In the genomic region with DNA sequence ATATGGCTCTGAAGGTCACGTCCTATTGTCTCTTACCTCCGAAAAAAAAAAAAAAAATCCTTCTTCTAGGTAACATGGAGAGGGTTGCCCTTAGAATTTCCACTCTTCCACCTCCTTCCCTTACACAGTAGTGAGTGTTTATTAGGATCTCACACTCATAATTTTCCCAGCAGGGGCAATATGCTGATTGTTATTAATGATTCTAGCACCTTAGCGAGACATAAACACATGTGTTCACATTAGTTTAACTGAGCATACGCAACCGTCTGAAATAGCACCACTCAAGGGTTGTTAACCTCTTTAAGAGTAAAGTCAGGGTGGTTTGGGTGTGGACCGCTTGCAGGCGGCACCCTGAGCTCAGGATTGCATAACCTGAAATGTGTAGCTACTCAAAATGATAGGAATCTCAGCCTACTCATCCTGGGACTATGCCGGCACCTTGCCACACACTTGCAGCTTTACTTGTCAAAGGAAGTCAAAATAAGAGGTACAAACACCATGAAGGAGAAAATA, we compare ENCODE assay signal across 8 cellular contexts. TPM values are rescaled to one million over a fixed set of nuclear protein-coding genes. Genes with fewer than 3 reads are reported as not detected.
A peak's percentile ranks its signal among the peaks of the same experiment; 100 is the strongest.
DNase-seq lines count a peak whose midpoint lies in the region; ATAC-seq, FAIRE-seq and TF ChIP-seq lines count a peak whose summit lies in the region.

No MANE protein-coding gene starts in this region.

- in situ Hi-C loops in K562 (cut with MboI), result no loop called here

- H3K4me1 ChIP-seq in HUES64 (ENCODE audit: insufficient read depth, low read length) (peaks cover 22% of the 10 kb centered on the region), K562 (replicated peaks in 1 of 2; ENCODE audit: control insufficient read depth in 2 of 2, insufficient read depth in 2 of 2, low read length in 2 of 2) (peaks cover 8 to 13% of the 10 kb centered on the region in 2 experiments), spleen (peaks cover 17 to 73% (median 55%) of the 10 kb centered on the region in 6 donors)

- peak; percentile 58 for FAIRE-seq in K562 (lab: Jason Lieb, UNC)

- no peaks in the 10 kb centered on the region for H3K9me1 ChIP-seq in K562 (ENCODE audit: control insufficient read depth, insufficient read depth, low read length)

- H3K36me3 ChIP-seq in HUES64 (ENCODE audit: insufficient read depth, low read length) (no peaks in the 10 kb centered on the region), K562 (ENCODE audit: control insufficient read depth, insufficient read depth, low read length) (no peaks in the 10 kb centered on the region; the same call in 2 of the 3 replicates), spleen (peaks cover 0 to 16% (median 0%) of the 10 kb centered on the region in 6 donors)

- no peak for TF ChIP-seq POLR2A in K562 (conservative IDR thresholded peaks at IDR 0.05)
- TF ChIP-seq POLR2A in spleen (IDR thresholded peaks at IDR 0.05), result no peak

- DNase-seq in AG20443 (ENCODE audit: low spot score) (peak; percentile 78), K562 (ENCODE audit: extremely low read depth in 1 of 4, low spot score in 3 of 4) (peak; percentile 11 to 55 (median 32)), islet precursor cell (peak; percentile 69), spleen (no peak), GM10266 (ENCODE audit: extremely low spot score) (no peak), NCI-H1930 (lab: John Stamatoyannopoulos, UW) (no peak)
- DNase-seq in activated CD4-positive, CD25-positive, alpha-beta regulatory T cell (lab: John Stamatoyannopoulos, UW), result no peak

- BruUV-seq in K562 (replicated peaks; lab: Mats Ljungman, UMichigan), result no TSS peak

- no peaks in the 10 kb centered on the region for H3K79me2 ChIP-seq in K562 (ENCODE audit: control insufficient read depth, insufficient read depth, low read length)

- H3K4me2 ChIP-seq in K562 (ENCODE audit: insufficient read depth, low read length), result peak overlapping the region; percentile 50; the same call in 1 of the 2 replicates

- H3K9me3 ChIP-seq in HUES64 (ENCODE audit: insufficient read depth, low read depth, low read length), result no peaks in the 10 kb centered on the region
- H3K9me3 ChIP-seq in K562 (replicated peaks; ENCODE audit: control insufficient read depth, insufficient read depth, low read depth, low read length), result no peaks in the 10 kb centered on the region
- H3K9me3 ChIP-seq in spleen, result no peaks in the 10 kb centered on the region

- no peaks in the 10 kb centered on the region for H4K20me1 ChIP-seq in K562 (replicated peaks; ENCODE audit: control insufficient read depth, insufficient read depth, low read length)

- H2AFZ ChIP-seq in K562 (ENCODE audit: low read depth, low read length), result no peak overlapping the region; the same call in 1 of the 2 replicates

- peak overlapping the region; percentile 81; the same call in 1 of the 2 replicates for H3K4me3 ChIP-seq in HUES64 (ENCODE audit: low read length)
- no peak overlapping the region for H3K4me3 ChIP-seq in K562
- H3K4me3 ChIP-seq in spleen, result peak overlapping the region; percentile 57 to 92 (median 76)

- CTCF ChIA-PET in K562 (lab: Yijun Ruan, JAX; ENCODE audit: low intra/inter-chr PET ratio), result no interaction called here

- peak; percentile 54; the same call in 1 of the 2 replicates for TF ChIP-seq EP300 in K562 (IDR thresholded peaks at IDR 0.05; ENCODE audit: low read length)

- intact Hi-C loops in K562 (cut with micrococcal nuclease) (no loop called here), spleen (cut with DNase I; ENCODE audit: low total_unique reads) (loop anchor here (10.0 kb wide), 1 partner anchor 56 kb away; the partner anchor contains the start of genes CPEB3 and MARCHF5)

- H3K27ac ChIP-seq in HUES64 (ENCODE audit: low read depth, low read length), result no peak overlapping the region
- H3K27ac ChIP-seq in K562 (ENCODE audit: extremely low read depth, low read depth, low read length), result peak overlapping the region; percentile 25; the same call in 1 of the 3 replicates
- peak overlapping the region in 5 of 8 donors; percentile 88 to 97 (median 93) for H3K27ac ChIP-seq in spleen

- no peak; a peak in 1 of 4 replicates for TF ChIP-seq RAD21 in K562 (CRISPR knock-in tag; conservative IDR thresholded peaks at IDR 0.05 in 1 of 2, IDR thresholded peaks at IDR 0.05 in 1 of 2)

- POLR2A ChIA-PET in K562 (lab: Yijun Ruan, JAX), result interaction anchor here (0.6 to 1.4 kb wide), 4 partner anchors 21 to 54 kb away, joined by 3 read pairs; partner anchors contain the start of genes CPEB3 and MARCHF5

- ATAC-seq in K562, result peak; percentile 85

- H3K9ac ChIP-seq in HUES64 (ENCODE audit: low read depth, low read length) (no peak overlapping the region), K562 (ENCODE audit: insufficient read depth in 1 of 2, low read depth in 2 of 2, low read length in 2 of 2) (peak overlapping the region in 1 of 2 experiments; percentile 27; a peak in 2 of 4 replicates)

- TF ChIP-seq CTCF in K562 (IDR thresholded peaks at IDR 0.05 in 2 of 3, conservative IDR thresholded peaks at IDR 0.05 in 1 of 3; ENCODE audit: insufficient read depth in 2 of 3, low read depth in 1 of 3, low read length in 3 of 3) (no peak), spleen (IDR thresholded peaks at IDR 0.05 in 8 of 11, conservative IDR thresholded peaks at IDR 0.05 in 3 of 11) (no peak), GM10266 (IDR thresholded peaks at IDR 0.05; ENCODE audit: control insufficient read depth, insufficient read depth, low read depth, missing control alignments) (no peak)

- WGBS in HUES64, result 79% methylated on average over 7 of the region's 8 CpGs
- 5% methylated on average over 8 of the region's 8 CpGs for WGBS in K562 (ENCODE audit: insufficient coverage, low coverage, missing lambda C conversion rate)
- 56 to 72% (median 59%) methylated on average over 8 of the region's 8 CpGs for WGBS in spleen, 5 donors

- peaks cover 55% of the 10 kb centered on the region for H3K27me3 ChIP-seq in HUES64 (ENCODE audit: insufficient read depth, low read length)
- no peaks in the 10 kb centered on the region for H3K27me3 ChIP-seq in K562 (ENCODE audit: control insufficient read depth in 2 of 2, insufficient read depth in 2 of 2, low read length in 2 of 2)
- no peaks in the 10 kb centered on the region for H3K27me3 ChIP-seq in spleen (replicated peaks in 1 of 7)

RNA-seq across cellular contexts. Expression of gene CPEB3, which starts 52.2 kb away (rescaled TPM):
- 0.70 TPM for polyA plus RNA-seq in HUES64 (2013, experiment 1 of 2)
- 0.82 TPM for polyA plus RNA-seq in HUES64 (2013, experiment 2 of 2)
- total RNA-seq in K562 (2011; cell fraction: chromatin; rRNA removed; ENCODE audit: low replicate concordance), result 2.0 and 3.6 TPM in 2 replicates
- 1.2 and 1.4 TPM in 2 replicates for total RNA-seq in K562 (2011; cell fraction: nucleolus; rRNA removed)
- total RNA-seq in K562 (2011; cell fraction: nucleoplasm; rRNA removed), result 2.0 and 3.1 TPM in 2 replicates
- 0.45 and 0.73 TPM in 2 replicates for total RNA-seq in K562 (2014; rRNA removed)
- total RNA-seq in K562 (2014; rRNA removed; fragmentation: Illumina TruSeq; extraction: Trizol), result 0.51 and 0.67 TPM in 2 replicates
- 0.57 and 0.58 TPM in 2 replicates for total RNA-seq in K562 (2015; rRNA removed; fragmentation: Illumina TruSeq; extraction: Trizol)
- total RNA-seq in K562 (2021), result 1.1 and 1.2 TPM in 2 replicates
- polyA plus RNA-seq in K562 (2011; rRNA removed), result 0.35 and 0.46 TPM in 2 replicates
- polyA plus RNA-seq in K562 (2011; cell fraction: cytosol; rRNA removed), result 0.21 and 0.22 TPM in 2 replicates
- polyA plus RNA-seq in K562 (2011; cell fraction: nucleus; rRNA removed), result 0.60 and 1.4 TPM in 2 replicates
- 0.49 and 1.4 TPM in 2 replicates for polyA plus RNA-seq in K562 (2012)
- 0.50 and 0.59 TPM in 2 replicates for polyA plus RNA-seq in K562 (2014; fragmentation: Illumina TruSeq; extraction: Trizol)
- polyA plus RNA-seq in K562 (2014; fragmentation: Nextera tagmentation; extraction: Ambion mirVana), result under 1 TPM; 0.15 to 0.17 TPM
- polyA plus RNA-seq in K562 (2014; rRNA removed), result 0.56 and 0.63 TPM in 2 replicates
- 0.63 and 0.70 TPM in 2 replicates for polyA minus RNA-seq in K562 (2011; rRNA and poly(A)+ RNA removed)
- 0.67 and 0.82 TPM in 2 replicates for polyA minus RNA-seq in K562 (2011; cell fraction: cytosol; rRNA and poly(A)+ RNA removed)
- 1.1 and 1.3 TPM in 2 replicates for polyA minus RNA-seq in K562 (2011; cell fraction: nucleus; rRNA and poly(A)+ RNA removed)
- 10 to 100 TPM in 1 of 7 donors, 1 to 10 TPM in 6; 5.5 to 10.1 (median 8.0) TPM for total RNA-seq in spleen
- 1 to 10 TPM; 1.0 to 1.9 (median 1.3) TPM for polyA plus RNA-seq in spleen

RNA-seq across cellular contexts. Expression of gene MARCHF5, which starts 52.3 kb away (rescaled TPM):
- 16.8 TPM for polyA plus RNA-seq in HUES64 (2013, experiment 1 of 2)
- 17.0 TPM for polyA plus RNA-seq in HUES64 (2013, experiment 2 of 2)
- 21.2 and 40.4 TPM in 2 replicates for total RNA-seq in K562 (2011; cell fraction: chromatin; rRNA removed; ENCODE audit: low replicate concordance)
- total RNA-seq in K562 (2011; cell fraction: nucleolus; rRNA removed), result 5.8 and 7.1 TPM in 2 replicates
- total RNA-seq in K562 (2011; cell fraction: nucleoplasm; rRNA removed), result 20.6 and 24.7 TPM in 2 replicates
- total RNA-seq in K562 (2014; rRNA removed) (3.4 and 4.4 TPM in 2 replicates), K562 (2014; rRNA removed; fragmentation: Illumina TruSeq; extraction: Trizol) (13.4 and 18.0 TPM in 2 replicates), K562 (2015; rRNA removed; fragmentation: Illumina TruSeq; extraction: Trizol) (7.7 and 7.9 TPM in 2 replicates), K562 (2021) (27.1 and 27.2 TPM in 2 replicates), spleen (10 to 100 TPM; 17.0 to 39.1 (median 29.1) TPM)
- polyA plus RNA-seq in K562 (2011; rRNA removed) (18.9 and 25.7 TPM in 2 replicates), K562 (2014; fragmentation: Illumina TruSeq; extraction: Trizol) (16.4 and 18.3 TPM in 2 replicates), K562 (2014; fragmentation: Nextera tagmentation; extraction: Ambion mirVana) (1 to 10 TPM; 3.4 to 4.0 TPM), K562 (2014; rRNA removed) (10.8 and 11.5 TPM in 2 replicates), spleen (10 to 100 TPM in 1 of 3 donors, 1 to 10 TPM in 2; 6.9 to 12.7 (median 8.8) TPM)
- polyA plus RNA-seq in K562 (2011; cell fraction: cytosol; rRNA removed), result 3.9 and 11.4 TPM in 2 replicates
- 16.8 and 37.2 TPM in 2 replicates for polyA plus RNA-seq in K562 (2011; cell fraction: nucleus; rRNA removed)
- polyA plus RNA-seq in K562 (2012), result 18.1 and 29.9 TPM in 2 replicates
- 14.4 and 15.1 TPM in 2 replicates for polyA minus RNA-seq in K562 (2011; rRNA and poly(A)+ RNA removed)
- 9.8 and 12.6 TPM in 2 replicates for polyA minus RNA-seq in K562 (2011; cell fraction: cytosol; rRNA and poly(A)+ RNA removed)
- 7.5 and 10.9 TPM in 2 replicates for polyA minus RNA-seq in K562 (2011; cell fraction: nucleus; rRNA and poly(A)+ RNA removed)

Comparison
In these comparisons a context has a peak if more than half of its experiments do, and no peak if none do; other contexts are left out.
1. DNase-seq: peak in AG20443 (single experiment), K562 (4 of 4) and islet precursor cell (single experiment); none in spleen (single experiment), GM10266 (single experiment), activated CD4-positive, CD25-positive, alpha-beta regulatory T cell (0 of 4) and NCI-H1930 (0 of 2).